ENCODE assay signal across 22 cellular contexts in genomic region chr2:55986001-55986400, GRCh38.
"Had no signal": no experiment of that assay in that cellular context is flagged by ENCODE, and none has a peak within 500 bp of the region (broad histone marks: within the 10 kb centered on the region; RNA-seq: fewer than 3 reads in every experiment).

No MANE protein-coding gene starts in this region.

- H3K9me3 Mint-ChIP-seq: activated B cell treated with CpG ODN at 0.5 μM for 24 hours; neural crest cell; stimulated activated naive CD8-positive, alpha-beta T cell treated with anti-CD3 and anti-CD28 coated beads, Interleukin-15, amount 100 ng/mL, for 72 hours; T-helper 2 cell treated with Interferon-gamma antibody and Interleukin-4, amounts not matched to agents 5 μg/mL and 100 μg/mL, for 36 hours; type B pancreatic cell had no signal

- H3K9me3 ChIP-seq: psoas muscle, right lobe of liver had no signal

- H3K4me3 ChIP-seq: psoas muscle, right lobe of liver, smooth muscle cell had no signal

- H3K36me3 Mint-ChIP-seq: activated naive CD8-positive, alpha-beta T cell; type B pancreatic cell had no signal

- H3K27me3 Mint-ChIP-seq: activated naive CD8-positive, alpha-beta T cell; stimulated activated naive CD8-positive, alpha-beta T cell treated with anti-CD3 and anti-CD28 coated beads, Interleukin-15, amount 100 ng/mL, for 72 hours had no signal

- H3K27me3 ChIP-seq: brain microvascular endothelial cell, right lobe of liver had no signal

- H3K4me1 Mint-ChIP-seq: neural crest cell; stimulated activated naive CD8-positive, alpha-beta T cell treated with anti-CD3 and anti-CD28 coated beads, Interleukin-15, amount 100 ng/mL, for 72 hours had no signal

- H3K27ac Mint-ChIP-seq: activated B cell treated with CpG ODN at 0.5 μM for 24 hours; activated naive CD8-positive, alpha-beta T cell; stimulated activated naive CD8-positive, alpha-beta T cell treated with anti-CD3 and anti-CD28 coated beads, Interleukin-15, amount 100 ng/mL, for 72 hours; T-helper 2 cell treated with Interferon-gamma antibody and Interleukin-4, amounts not matched to agents 5 μg/mL and 100 μg/mL, for 36 hours; type B pancreatic cell had no signal

- FAIRE-seq: frontal cortex had no signal

- H3K27ac ChIP-seq: brain microvascular endothelial cell, epithelial cell of prostate, psoas muscle, right lobe of liver had no signal

- ATAC-seq: left ventricle myocardium superior; psoas muscle; stimulated activated naive CD8-positive, alpha-beta T cell treated with anti-CD3 and anti-CD28 coated beads, Interleukin-15, amount 100 ng/mL, for 72 hours had no signal

- DNase-seq: activated B cell treated with CpG ODN at 0.5 μM for 24 hours; activated CD4-positive, alpha-beta T cell treated with anti-CD3 and anti-CD28 coated beads for 48 hours; activated CD8-positive, alpha-beta memory T cell treated with anti-CD3 and anti-CD28 coated beads, Interleukin-2, amount 50 U/mL, for 48 hours; activated gamma-delta T cell treated with Interleukin-2 at 50 U/mL for 16 hours; amniotic stem cell; brain microvascular endothelial cell; cerebellar nuclear complex; effector memory CD4-positive, alpha-beta T cell; head of caudate nucleus; kidney glomerular epithelial cell; left ventricle myocardium superior; midbrain; psoas muscle; right lobe of liver; stimulated activated naive CD8-positive, alpha-beta T cell treated with anti-CD3 and anti-CD28 coated beads, Interleukin-15, amount 100 ng/mL, for 72 hours had no signal

- H3K4me3 Mint-ChIP-seq: activated B cell treated with CpG ODN at 0.5 μM for 24 hours; activated naive CD8-positive, alpha-beta T cell; neural crest cell; stimulated activated naive CD8-positive, alpha-beta T cell treated with anti-CD3 and anti-CD28 coated beads, Interleukin-15, amount 100 ng/mL, for 72 hours; T-helper 2 cell treated with Interferon-gamma antibody and Interleukin-4, amounts not matched to agents 5 μg/mL and 100 μg/mL, for 36 hours; type B pancreatic cell had no signal

- H3K36me3 ChIP-seq: brain microvascular endothelial cell, right lobe of liver had no signal

- H3K4me1 ChIP-seq: psoas muscle, right lobe of liver had no signal
